Comparison of ENCODE assay signal across 8 cellular contexts in genomic region chr2:39435254-39435653, GRCh38. TPM values are rescaled to one million over a fixed set of nuclear protein-coding genes. Genes with fewer than 3 reads are reported as not detected.
DNase-seq lines count a peak whose midpoint lies in the region; ATAC-seq, FAIRE-seq and TF ChIP-seq lines count a peak whose summit lies in the region.

No MANE protein-coding gene starts in this region.

- H3K4me2 ChIP-seq in GM23248 (ENCODE audit: unreplicated experiment): peak overlapping the region; percentile 85
- H3K4me2 ChIP-seq in SU-DHL-6 (ENCODE audit: low read depth, low read length, poor library complexity, severe bottlenecking): peak overlapping the region; percentile 77

- H3F3A ChIP-seq in GM23248 (ENCODE audit: insufficient read depth) (peaks cover 73% of the 10 kb centered on the region), SU-DHL-6 (ENCODE audit: insufficient read depth) (peaks cover 15% of the 10 kb centered on the region; the same call in 1 of the 2 replicates)

- DNase-seq in GM23248 (peak; percentile 30), fibroblast of peridontal ligament (ENCODE audit: extremely low read depth) (peak; percentile 39), sigmoid colon (no peak), GM19239 (ENCODE audit: insufficient read length, low spot score) (no peak), GM03348 (ENCODE audit: low spot score) (no peak)

- no peak for FAIRE-seq in GM19239 (lab: Jason Lieb, UNC)

- H3K79me2 ChIP-seq in GM23248 (ENCODE audit: insufficient read depth) (peaks cover 79% of the 10 kb centered on the region), SU-DHL-6 (ENCODE audit: insufficient read depth, low read length) (peaks cover 4% of the 10 kb centered on the region; the same call in 1 of the 2 replicates)

- TF ChIP-seq POLR2A in sigmoid colon (IDR thresholded peaks at IDR 0.05): no peak

- WGBS in GM23248 (ENCODE audit: low coverage in 1 of 2, low lambda C conversion rate in 2 of 2, missing lambda C conversion rate in 2 of 2), 2 experiments: 47 to 53% methylated on average over 8 of the region's 8 CpGs
- 72 to 83% methylated on average over 8 of the region's 8 CpGs for WGBS in sigmoid colon, 2 donors

- no peak for TF ChIP-seq CTCF in SU-DHL-6 (IDR thresholded peaks at IDR 0.05; ENCODE audit: insufficient read depth, low read length, poor library complexity, severe bottlenecking)
- no peak for TF ChIP-seq CTCF in sigmoid colon (IDR thresholded peaks at IDR 0.05)

- H3K27me3 ChIP-seq in GM23248 (replicated peaks; ENCODE audit: insufficient read depth): no peaks in the 10 kb centered on the region
- H3K27me3 ChIP-seq in SU-DHL-6 (ENCODE audit: low read length): no peaks in the 10 kb centered on the region
- H3K27me3 ChIP-seq in sigmoid colon: no peaks in the 10 kb centered on the region

- H4K20me1 ChIP-seq in GM23248 (ENCODE audit: insufficient read depth) (peaks cover 17% of the 10 kb centered on the region; the same call in 1 of the 2 replicates), SU-DHL-6 (ENCODE audit: low read depth, low read length) (no peaks in the 10 kb centered on the region)

- H3K36me3 ChIP-seq in GM23248 (ENCODE audit: low read depth): no peaks in the 10 kb centered on the region
- no peaks in the 10 kb centered on the region for H3K36me3 ChIP-seq in SU-DHL-6 (ENCODE audit: low read length)
- H3K36me3 ChIP-seq in sigmoid colon: no peaks in the 10 kb centered on the region

- in situ Hi-C loops in GM23248 (cut with MboI): no loop called here

- H3K4me1 ChIP-seq in GM23248 (ENCODE audit: insufficient read depth): peaks cover 73% of the 10 kb centered on the region
- H3K4me1 ChIP-seq in sigmoid colon: peaks cover 0 to 71% (median 68%) of the 10 kb centered on the region in 4 donors

- H3K9me2 ChIP-seq in GM23248 (ENCODE audit: insufficient read depth) (no peaks in the 10 kb centered on the region), SU-DHL-6 (replicated peaks; ENCODE audit: insufficient read depth, low read length) (no peaks in the 10 kb centered on the region)

- TF ChIP-seq EP300 in sigmoid colon (IDR thresholded peaks at IDR 0.05): no peak

- H3K4me3 ChIP-seq in GM23248: peak overlapping the region; percentile 88
- H3K4me3 ChIP-seq in SU-DHL-6 (ENCODE audit: insufficient read depth, low read length, poor library complexity, severe bottlenecking): no peak overlapping the region
- H3K4me3 ChIP-seq in sigmoid colon: peak overlapping the region; percentile 90 to 97 (median 93)

- H3K27ac ChIP-seq in GM23248 (peak overlapping the region; percentile 79; the same call in 1 of the 2 replicates), SU-DHL-6 (ENCODE audit: low read depth, low read length) (no peak overlapping the region), sigmoid colon (peak overlapping the region; percentile 96 to 99 (median 98))

- H2AFZ ChIP-seq in GM23248 (no peak overlapping the region), SU-DHL-6 (ENCODE audit: low read depth, low read length, severe bottlenecking) (no peak overlapping the region)

- ATAC-seq in GM18868 (IDR thresholded peaks at IDR 0.05; ENCODE audit: unreplicated experiment): no peak
- no peak for ATAC-seq in GM18511 (IDR thresholded peaks at IDR 0.05; ENCODE audit: unreplicated experiment)

- H3K9me3 ChIP-seq in GM23248 (ENCODE audit: low read depth) (no peaks in the 10 kb centered on the region), SU-DHL-6 (ENCODE audit: insufficient read depth, low read length) (no peaks in the 10 kb centered on the region), sigmoid colon (no peaks in the 10 kb centered on the region)

- H3K9ac ChIP-seq in GM23248: peak overlapping the region; percentile 92
- no peak overlapping the region for H3K9ac ChIP-seq in SU-DHL-6 (ENCODE audit: low read length)

- intact Hi-C loops in sigmoid colon (cut with DNase I): loop anchor here (10.0 kb wide), 1 partner anchor 340 kb away; the partner anchor contains the start of gene THUMPD2

RNA-seq across cellular contexts. Expression of gene MAP4K3, which starts 1.8 kb away (rescaled TPM):
- 32.0 and 44.0 TPM in 2 replicates for total RNA-seq in GM23248 (2014; rRNA removed; shearing (Covaris generic))
- 9.4 and 9.9 TPM in 2 replicates for polyA plus RNA-seq in GM23248 (2016; fragmentation: Nextera tagmentation; extraction: Ambion mirVana)
- total RNA-seq in sigmoid colon: 10 to 100 TPM; 72.1 to 96.8 (median 77.4) TPM
- 10 to 100 TPM in 2 of 3 donors, 1 to 10 TPM in 1; 8.0 to 12.6 (median 12.3) TPM for polyA plus RNA-seq in sigmoid colon

Comparison
In these comparisons a context has a peak if more than half of its experiments do, and no peak if none do; other contexts are left out.
1. DNase-seq: peak in GM23248 (single experiment) and fibroblast of peridontal ligament (single experiment); none in sigmoid colon (single experiment), GM19239 (single experiment) and GM03348 (single experiment).